ENCODE assay signal across 17 cellular contexts in the genomic region with DNA sequence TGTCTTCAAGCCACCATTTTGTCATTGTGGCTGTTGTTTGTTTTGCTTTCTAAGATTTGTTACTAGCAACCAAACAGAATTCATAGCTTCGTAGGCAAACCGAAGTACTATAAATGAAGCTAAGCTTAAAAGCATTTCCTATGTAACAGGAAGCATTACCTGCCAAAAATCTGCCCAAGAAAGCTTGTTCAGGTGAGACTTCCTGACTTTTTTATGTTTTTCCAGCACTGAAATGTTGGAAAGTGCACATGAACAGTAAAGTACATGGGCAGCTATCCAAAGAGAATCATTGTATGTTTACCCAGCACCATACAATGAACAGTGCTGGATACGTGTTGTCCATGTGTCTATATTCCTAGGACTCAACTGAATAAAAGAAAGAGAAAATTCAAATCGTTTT.
DNase-seq lines count a peak whose midpoint lies in the region; ATAC-seq, FAIRE-seq and TF ChIP-seq lines count a peak whose summit lies in the region.
"Had no signal": no experiment of that assay in that cellular context is flagged by ENCODE, and none has a peak within 500 bp of the region (broad histone marks: within the 10 kb centered on the region; RNA-seq: fewer than 3 reads in every experiment).

No MANE protein-coding gene starts in this region.

- H3K9me3 Mint-ChIP-seq in activated T-helper 17 cell treated with anti-CD3 and anti-CD28 coated beads, Interleukin-2, amount 50 U/mL, for 72 hours: no peaks in the 10 kb centered on the region

- ATAC-seq in left ventricle myocardium superior (peak; percentile 12), Right ventricle myocardium inferior (no peak)
- ATAC-seq in activated T-helper 17 cell treated with anti-CD3 and anti-CD28 coated beads, Interleukin-2, amount 50 U/mL, for 72 hours (replicated peaks): no peak
- ATAC-seq: HepG2 had no signal

- no peak overlapping the region for H3K4me3 Mint-ChIP-seq in activated T-helper 17 cell treated with anti-CD3 and anti-CD28 coated beads, Interleukin-2, amount 50 U/mL, for 72 hours

- H3K27me3 Mint-ChIP-seq in activated T-helper 17 cell treated with anti-CD3 and anti-CD28 coated beads, Interleukin-2, amount 50 U/mL, for 72 hours: peaks cover 3% of the 10 kb centered on the region

- H3K4me2 ChIP-seq in endothelial cell of umbilical vein (ENCODE audit: insufficient read depth, low read length): no peak overlapping the region
- H3K4me2 ChIP-seq: KMS-11, PC-9 had no signal

- H3K9me1 ChIP-seq in endothelial cell of umbilical vein (replicated peaks; ENCODE audit: control insufficient read depth, extremely low read depth, insufficient read depth, low read length): no peaks in the 10 kb centered on the region

- POLR2A ChIA-PET in endothelial cell of umbilical vein (lab: Charles Lee): interaction anchor here (0.7 kb wide), 1 partner anchor 18 kb away, joined by 5 read pairs; no protein-coding TSS in a partner anchor

- TF ChIP-seq CTCF in endothelial cell of umbilical vein (IDR thresholded peaks at IDR 0.05; ENCODE audit: extremely low read depth in 1 of 2, insufficient read depth in 1 of 2, low read depth in 1 of 2, low read length in 2 of 2): no peak

- no peak overlapping the region for H3K27ac Mint-ChIP-seq in activated T-helper 17 cell treated with anti-CD3 and anti-CD28 coated beads, Interleukin-2, amount 50 U/mL, for 72 hours

- no TSS peak for BruUV-seq in endothelial cell of umbilical vein (replicated peaks; lab: Mats Ljungman, UMichigan)

- H3K9me3 ChIP-seq in endothelial cell of umbilical vein (replicated peaks; ENCODE audit: control insufficient read depth, insufficient read depth, low read length): no peaks in the 10 kb centered on the region
- H3K9me3 ChIP-seq: Caco-2 had no signal

- H4K20me1 ChIP-seq in endothelial cell of umbilical vein (replicated peaks; ENCODE audit: control insufficient read depth, extremely low read depth, insufficient read depth, low read length): no peaks in the 10 kb centered on the region

- H3K36me3 Mint-ChIP-seq in activated T-helper 17 cell treated with anti-CD3 and anti-CD28 coated beads, Interleukin-2, amount 50 U/mL, for 72 hours (ENCODE audit: low read depth): no peaks in the 10 kb centered on the region

- intact Hi-C loops in left ventricle myocardium superior (cut with micrococcal nuclease): no loop called here
- intact Hi-C loops in Right ventricle myocardium inferior (cut with DNase I): no loop called here
- intact Hi-C loops in endothelial cell of umbilical vein (cut with micrococcal nuclease): no loop called here

- H2AFZ ChIP-seq in endothelial cell of umbilical vein (ENCODE audit: low read depth, low read length): no peak overlapping the region
- H2AFZ ChIP-seq: PC-9 had no signal

- no peak for DNase-seq in left ventricle myocardium superior
- no peak for DNase-seq in Right ventricle myocardium inferior (ENCODE audit: missing footprints)
- peak; percentile 41 for DNase-seq in NCI-H748 (lab: John Stamatoyannopoulos, UW; ENCODE audit: unreplicated experiment)
- DNase-seq in endothelial cell of umbilical vein (ENCODE audit: low read depth, low spot score): peak; percentile 72
- no peak for DNase-seq in pons (ENCODE audit: low spot score)
- no peak for DNase-seq in nucleus accumbens (lab: John Stamatoyannopoulos, UW)
- DNase-seq: ACHN, AML-193, Caco-2, H7, NCI-H1048, NCI-H187, NCI-H524 treated with DMSO at 0.1 percent for 48 hours, PC-9 had no signal

- H3K9ac ChIP-seq in endothelial cell of umbilical vein (replicated peaks; ENCODE audit: extremely low read depth, insufficient read depth, low read length): no peak overlapping the region
- H3K9ac ChIP-seq: KMS-11 had no signal

- H3K4me1 ChIP-seq in endothelial cell of umbilical vein (ENCODE audit: control insufficient read depth, extremely low read depth, insufficient read depth, low read length): no peaks in the 10 kb centered on the region
- H3K4me1 ChIP-seq: Caco-2 had no signal

- H3K36me3 ChIP-seq in endothelial cell of umbilical vein (ENCODE audit: control insufficient read depth in 2 of 2, extremely low read depth in 1 of 2, insufficient read depth in 2 of 2, low read length in 2 of 2): no peaks in the 10 kb centered on the region

- H3K27ac ChIP-seq in endothelial cell of umbilical vein (ENCODE audit: insufficient read depth, low read depth, low read length): no peak overlapping the region
- H3K27ac ChIP-seq: KMS-11, PC-9 had no signal

- no peak overlapping the region for H3K4me3 ChIP-seq in endothelial cell of umbilical vein (replicated peaks in 1 of 3; ENCODE audit: insufficient read depth in 1 of 3, low read depth in 1 of 3, low read length in 3 of 3)
- H3K4me3 ChIP-seq: PC-9 had no signal

- CTCF ChIA-PET in endothelial cell of umbilical vein (lab: Charles Lee): interaction anchor here (0.9 to 1.6 kb wide), 2 partner anchors 13 to 289 kb away, joined by 3 to 5 read pairs; no protein-coding TSS in a partner anchor

- H3K27me3 ChIP-seq in endothelial cell of umbilical vein (ENCODE audit: control insufficient read depth in 2 of 2, insufficient read depth in 2 of 2, low read length in 2 of 2): no peaks in the 10 kb centered on the region

- H3K4me1 Mint-ChIP-seq in activated T-helper 17 cell treated with anti-CD3 and anti-CD28 coated beads, Interleukin-2, amount 50 U/mL, for 72 hours: no peaks in the 10 kb centered on the region

- FAIRE-seq in endothelial cell of umbilical vein (lab: Jason Lieb, UNC): no peak
- FAIRE-seq: HepG2 had no signal

- no peak for TF ChIP-seq POLR2A in endothelial cell of umbilical vein (IDR thresholded peaks at IDR 0.05; ENCODE audit: low read depth, low read length)

- H3K79me2 ChIP-seq in endothelial cell of umbilical vein (ENCODE audit: control insufficient read depth, insufficient read depth, low read length): no peaks in the 10 kb centered on the region

- dilution Hi-C loops in endothelial cell of umbilical vein (cut with MboI; ENCODE audit: extremely low pct_ligation_motif_present, low sequenced_read_pairs): no loop called here

TF ChIP-seq in endothelial cell of umbilical vein, 7 proteins besides CTCF, POLR2A, EP300 and RAD21:
- TF ChIP-seq MYC (IDR thresholded peaks at IDR 0.05; ENCODE audit: low read depth, low read length) (no peak), POLR2AphosphoS5 (IDR thresholded peaks at IDR 0.05; ENCODE audit: insufficient read depth, low read depth, low read length) (no peak), EZH2 (IDR thresholded peaks at IDR 0.05; ENCODE audit: borderline replicate concordance, low read depth, low read length, severe bottlenecking) (no peak), GATA2 (IDR thresholded peaks at IDR 0.05; ENCODE audit: insufficient read depth, insufficient read length, low read depth, low read length) (no peak), JUN (IDR thresholded peaks at IDR 0.05; ENCODE audit: borderline replicate concordance, insufficient read depth, insufficient read length, low read depth) (no peak), FOS (IDR thresholded peaks at IDR 0.05; ENCODE audit: borderline replicate concordance, insufficient read depth, low read length) (no peak)
- TF ChIP-seq, protein P1, sequence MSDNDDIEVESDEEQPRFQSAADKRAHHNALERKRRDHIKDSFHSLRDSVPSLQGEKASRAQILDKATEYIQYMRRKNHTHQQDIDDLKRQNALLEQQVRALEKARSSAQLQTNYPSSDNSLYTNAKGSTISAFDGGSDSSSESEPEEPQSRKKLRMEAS (IDR thresholded peaks at IDR 0.05; ENCODE audit: insufficient read depth, insufficient read length): no peak

Comparison
In these comparisons a context has a peak if more than half of its experiments do, and no peak if none do; other contexts are left out.
1. DNase-seq: peak in NCI-H748 (single experiment) and endothelial cell of umbilical vein (single experiment); none in left ventricle myocardium superior (single experiment), Right ventricle myocardium inferior (single experiment), pons (single experiment) and nucleus accumbens (0 of 56).